1 cellular context compared by ENCODE assay signal in the genomic region with DNA sequence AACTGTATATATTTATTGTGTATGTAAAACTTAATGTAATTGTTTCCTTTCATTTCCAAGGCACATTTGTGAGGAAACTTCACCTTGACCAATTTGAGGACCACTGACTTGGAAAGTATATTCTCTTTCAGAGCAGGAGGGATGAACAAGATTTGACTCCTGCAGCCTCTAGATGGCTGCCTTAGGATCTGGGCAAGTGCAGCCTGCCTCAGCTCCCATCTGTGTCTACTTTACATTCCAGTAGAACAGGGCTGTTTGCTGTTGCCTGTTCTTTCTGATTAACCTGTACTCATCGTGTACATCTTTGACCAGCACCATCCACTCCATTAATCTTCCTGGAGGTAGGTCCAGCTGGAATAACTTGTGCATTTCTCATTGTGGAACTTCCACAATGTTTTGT.
TF ChIP-seq lines count a peak whose summit lies in the region.

No MANE protein-coding gene starts in this region.

TF ChIP-seq in SK-N-SH treated with all-trans-retinoic acid at 6 μM for 48 hours, 23 proteins besides CTCF, POLR2A, EP300 and RAD21 (continued from another document):
- TF ChIP-seq TOX (CRISPR knock-in tag; IDR thresholded peaks at IDR 0.05; ENCODE audit: borderline replicate concordance), result no peak
- TF ChIP-seq SNAI2 (CRISPR knock-in tag; IDR thresholded peaks at IDR 0.05), result no peak
- TF ChIP-seq, protein P1, sequence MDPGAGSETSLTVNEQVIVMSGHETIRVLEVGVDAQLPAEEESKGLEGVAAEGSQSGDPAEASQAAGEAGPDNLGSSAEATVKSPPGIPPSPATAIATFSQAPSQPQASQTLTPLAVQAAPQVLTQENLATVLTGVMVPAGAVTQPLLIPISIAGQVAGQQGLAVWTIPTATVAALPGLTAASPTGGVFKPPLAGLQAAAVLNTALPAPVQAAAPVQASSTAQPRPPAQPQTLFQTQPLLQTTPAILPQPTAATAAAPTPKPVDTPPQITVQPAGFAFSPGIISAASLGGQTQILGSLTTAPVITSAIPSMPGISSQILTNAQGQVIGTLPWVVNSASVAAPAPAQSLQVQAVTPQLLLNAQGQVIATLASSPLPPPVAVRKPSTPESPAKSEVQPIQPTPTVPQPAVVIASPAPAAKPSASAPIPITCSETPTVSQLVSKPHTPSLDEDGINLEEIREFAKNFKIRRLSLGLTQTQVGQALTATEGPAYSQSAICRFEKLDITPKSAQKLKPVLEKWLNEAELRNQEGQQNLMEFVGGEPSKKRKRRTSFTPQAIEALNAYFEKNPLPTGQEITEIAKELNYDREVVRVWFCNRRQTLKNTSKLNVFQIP (CRISPR knock-in tag; IDR thresholded peaks at IDR 0.05; ENCODE audit: borderline replicate concordance, low read depth), result no peak
- TF ChIP-seq OSR1 (CRISPR knock-in tag; IDR thresholded peaks at IDR 0.05), result no peak
- TF ChIP-seq ZNF565 (CRISPR knock-in tag; conservative IDR thresholded peaks at IDR 0.05; ENCODE audit: low read depth), result no peak
- TF ChIP-seq CSDC2 (CRISPR knock-in tag; IDR thresholded peaks at IDR 0.05), result no peak
- no peak for TF ChIP-seq ZNF8 (CRISPR knock-in tag; IDR thresholded peaks at IDR 0.05)
- no peak for TF ChIP-seq RARB (CRISPR knock-in tag; IDR thresholded peaks at IDR 0.05)
- no peak for TF ChIP-seq ZFP30 (CRISPR knock-in tag; IDR thresholded peaks at IDR 0.05)
TF ChIP-seq in SK-N-SH treated with all-trans-retinoic acid at 6 μM for 48 hours: peak in this region for 0.
